9 cellular contexts compared by ENCODE assay signal in the genomic region with DNA sequence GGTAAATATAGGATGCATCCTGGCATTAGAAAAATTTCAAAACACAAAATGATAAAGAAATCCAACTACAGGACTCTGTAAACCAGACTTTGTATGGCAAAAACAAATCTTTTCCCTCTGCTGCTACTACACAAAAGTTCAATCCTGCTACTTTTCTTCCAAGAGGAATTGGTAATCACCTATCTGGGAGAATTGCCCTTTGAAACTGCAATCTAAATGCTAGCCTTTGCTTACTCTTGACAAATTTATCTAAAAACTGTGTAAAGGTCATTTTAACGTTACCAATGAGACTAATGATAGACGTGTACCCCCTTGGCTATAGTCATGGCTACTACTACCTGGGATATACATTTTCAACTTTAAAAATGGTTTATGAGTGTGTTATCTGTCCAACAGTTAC.
"Had no signal": no experiment of that assay in that cellular context is flagged by ENCODE, and none has a peak within 500 bp of the region (broad histone marks: within the 10 kb centered on the region; RNA-seq: fewer than 3 reads in every experiment).

No MANE protein-coding gene starts in this region.

- ATAC-seq: HCT116, K562 had no signal

- H3K9me3 ChIP-seq: HAP-1 had no signal

- H3K9ac ChIP-seq: GM23248 had no signal

- H2AFZ ChIP-seq: GM23248 had no signal

- H3K4me3 ChIP-seq: GM23248, HAP-1, K562 had no signal

- H3K36me3 ChIP-seq: HAP-1 had no signal

- H3K27ac ChIP-seq: GM23248, HL-60 had no signal

- DNase-seq: GM23248, GOT3, H7, HFFc6, IMR-90 had no signal

- H3K4me1 ChIP-seq: HAP-1 had no signal
